10 cellular contexts compared by ENCODE assay signal in the genomic region with DNA sequence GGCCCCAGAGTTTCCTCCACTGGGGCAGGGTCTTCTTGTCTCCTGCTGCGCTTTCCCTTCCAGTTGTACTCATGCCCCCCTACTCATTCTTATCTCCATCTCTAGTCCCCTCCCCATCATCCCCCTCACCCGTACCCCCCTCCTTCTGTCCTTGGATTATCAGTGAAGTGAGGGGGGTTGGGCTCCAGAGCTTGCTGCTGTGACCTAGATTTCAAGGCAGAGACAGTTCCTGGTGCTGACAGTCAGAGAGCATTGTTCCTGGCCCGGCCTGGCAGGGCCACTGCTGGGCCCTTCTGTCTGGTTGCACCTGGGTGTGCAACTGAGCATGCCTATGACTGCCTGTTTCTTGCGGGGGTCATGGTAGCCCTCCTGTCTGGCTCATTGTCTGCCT. TPM values are rescaled to one million over a fixed set of nuclear protein-coding genes. Genes with fewer than 3 reads are reported as not detected.
DNase-seq lines count a peak whose midpoint lies in the region; ATAC-seq and TF ChIP-seq lines count a peak whose summit lies in the region.
"Had no signal": no experiment of that assay in that cellular context is flagged by ENCODE, and none has a peak within 500 bp of the region (broad histone marks: within the 10 kb centered on the region; RNA-seq: fewer than 3 reads in every experiment).

No MANE protein-coding gene starts in this region.

- TF ChIP-seq CTCF in 22Rv1 (IDR thresholded peaks at IDR 0.05): no peak
- no peak for TF ChIP-seq CTCF in esophagus muscularis mucosa (IDR thresholded peaks at IDR 0.05)
- TF ChIP-seq CTCF in nephron (IDR thresholded peaks at IDR 0.05; ENCODE audit: unreplicated experiment in 3 of 3): no peak

- peak overlapping the region; percentile 40 to 74 (median 50) for H3K27ac Mint-ChIP-seq in nephron

- 39% methylated on average over 4 of the region's 4 CpGs for WGBS in esophagus muscularis mucosa

- no peak for TF ChIP-seq EP300 in esophagus muscularis mucosa (IDR thresholded peaks at IDR 0.05)

- no peaks in the 10 kb centered on the region for H3K9me3 ChIP-seq in esophagus muscularis mucosa
- H3K9me3 ChIP-seq: neutrophil had no signal

- H3K27ac ChIP-seq in 22Rv1: 0 out of 2 replicates have a peak overlapping the region, but pooled peaks have one; percentile 1
- H3K27ac ChIP-seq in esophagus muscularis mucosa (replicated peaks in 1 of 4): peak overlapping the region; percentile 89 to 96 (median 91)
- H3K27ac ChIP-seq: epithelial cell of prostate, neutrophil had no signal

- H3K4me1 Mint-ChIP-seq in nephron: peaks cover 54% of the 10 kb centered on the region

- ATAC-seq in GM21367 (IDR thresholded peaks at IDR 0.05; ENCODE audit: unreplicated experiment) (no peak), GM18519 (IDR thresholded peaks at IDR 0.05; ENCODE audit: low FRiP score, unreplicated experiment) (no peak)

- no peaks in the 10 kb centered on the region for H3K9me3 Mint-ChIP-seq in nephron

- H3K4me3 ChIP-seq in esophagus muscularis mucosa: no peak overlapping the region

- no peak for TF ChIP-seq POLR2A in esophagus muscularis mucosa (IDR thresholded peaks at IDR 0.05; ENCODE audit: low read depth)

- H3K36me3 ChIP-seq in esophagus muscularis mucosa: peaks cover 31 to 58% (median 56%) of the 10 kb centered on the region in 4 donors

- peak overlapping the region; percentile 3 to 51 (median 45) for H3K4me3 Mint-ChIP-seq in nephron

- no peaks in the 10 kb centered on the region for H3K27me3 Mint-ChIP-seq in nephron (ENCODE audit: low read depth)

- peaks cover 57% of the 10 kb centered on the region for H3K36me3 Mint-ChIP-seq in nephron (ENCODE audit: low read depth)

- peaks cover 58 to 65% (median 61%) of the 10 kb centered on the region in 4 donors for H3K4me1 ChIP-seq in esophagus muscularis mucosa

- no peaks in the 10 kb centered on the region for H3K27me3 ChIP-seq in esophagus muscularis mucosa

- intact Hi-C loops in esophagus muscularis mucosa (cut with DNase I): loop anchor here (5.0 kb wide), 1 partner anchor 38 kb away; no protein-coding TSS in a partner anchor

- DNase-seq in NCI-H69 (lab: John Stamatoyannopoulos, UW) (peak; percentile 18), esophagus muscularis mucosa (ENCODE audit: extremely low spot score) (no peak), T-helper 1 cell (no peak)
- no peak for DNase-seq in stimulated activated CD4-positive, alpha-beta T cell treated with anti-CD3 and anti-CD28 coated beads, Interleukin-4, amount 100 ng/mL, for 24 hours

RNA-seq across cellular contexts. Expression of a gene that starts 4.5 kb away (rescaled TPM):
- total RNA-seq in esophagus muscularis mucosa: 100 to 1,000 TPM; 161 to 286 (median 239) TPM

RNA-seq across cellular contexts. Expression of a gene that starts 19.3 kb away (rescaled TPM):
- 1 to 10 TPM; 2.9 to 4.9 (median 4.6) TPM for total RNA-seq in esophagus muscularis mucosa

RNA-seq across cellular contexts. Expression of a gene that starts 52.7 kb away (rescaled TPM):
- 100 to 1,000 TPM; 111 to 191 (median 172) TPM for total RNA-seq in esophagus muscularis mucosa

RNA-seq across cellular contexts. Expression of a gene that starts 58.2 kb away (rescaled TPM):
- 1 to 10 TPM in 1 of 4 donors, under 1 TPM in 2, not detected in 1; 0.17 to 2.1 (median 0.98) TPM for total RNA-seq in esophagus muscularis mucosa
